In genomic region chr16:11348737-11349598, GRCh38 we compare ENCODE assay signal across 12 cellular contexts. TPM values are rescaled to one million over a fixed set of nuclear protein-coding genes. Genes with fewer than 3 reads are reported as not detected.
DNase-seq lines count a peak whose midpoint lies in the region; ATAC-seq and TF ChIP-seq lines count a peak whose summit lies in the region.
"Had no signal": no experiment of that assay in that cellular context is flagged by ENCODE, and none has a peak within 500 bp of the region (broad histone marks: within the 10 kb centered on the region; RNA-seq: fewer than 3 reads in every experiment).

No MANE protein-coding gene starts in this region.

- TF ChIP-seq EP300 in transverse colon (IDR thresholded peaks at IDR 0.05; ENCODE audit: low read depth) = no peak

- peaks cover 72% of the 10 kb centered on the region for H3K4me1 Mint-ChIP-seq in activated CD4-positive, alpha-beta T cell treated with anti-CD3 and anti-CD28 coated beads, Interleukin-2, amount 10 ng/mL, durations not matched to agents 7 days and 5 days
- peaks cover 47% of the 10 kb centered on the region for H3K4me1 Mint-ChIP-seq in mesothelial cell of epicardium
- peaks cover 27 to 32% (median 31%) of the 10 kb centered on the region in 3 donors for H3K4me1 Mint-ChIP-seq in T-cell

- ATAC-seq in body of pancreas (no peak), GM18505 (IDR thresholded peaks at IDR 0.05; ENCODE audit: unreplicated experiment) (no peak), T-cell (replicated peaks in 1 of 4) (no peak)
- ATAC-seq: A549; effector memory CD8-positive, alpha-beta T cell; naive thymus-derived CD8-positive, alpha-beta T cell had no signal

- peaks cover 3% of the 10 kb centered on the region for H3K9me3 Mint-ChIP-seq in activated CD4-positive, alpha-beta T cell treated with anti-CD3 and anti-CD28 coated beads, Interleukin-2, amount 10 ng/mL, durations not matched to agents 7 days and 5 days
- H3K9me3 Mint-ChIP-seq in mesothelial cell of epicardium = peaks cover 3% of the 10 kb centered on the region
- no peaks in the 10 kb centered on the region for H3K9me3 Mint-ChIP-seq in T-cell
- H3K9me3 Mint-ChIP-seq: effector memory CD8-positive, alpha-beta T cell; naive thymus-derived CD8-positive, alpha-beta T cell had no signal

- CTCF ChIA-PET in activated CD4-positive, alpha-beta T cell treated with anti-CD3 and anti-CD28 coated beads, Interleukin-2, amount 10 ng/mL, durations not matched to agents 7 days and 5 days (lab: Charles Lee) = interaction anchor here (1.1 to 1.6 kb wide), 2 partner anchors 51 to 91 kb away, joined by 3 to 5 read pairs; no protein-coding TSS in a partner anchor
- CTCF ChIA-PET in T-cell (lab: Charles Lee) = no interaction called here

- H3K9me3 ChIP-seq in body of pancreas = no peaks in the 10 kb centered on the region
- no peaks in the 10 kb centered on the region for H3K9me3 ChIP-seq in transverse colon
- H3K9me3 ChIP-seq: A549 had no signal

- peaks cover 64% of the 10 kb centered on the region for H3K36me3 Mint-ChIP-seq in activated CD4-positive, alpha-beta T cell treated with anti-CD3 and anti-CD28 coated beads, Interleukin-2, amount 10 ng/mL, durations not matched to agents 7 days and 5 days (ENCODE audit: low read depth)
- no peaks in the 10 kb centered on the region for H3K36me3 Mint-ChIP-seq in mesothelial cell of epicardium
- peaks cover 4% of the 10 kb centered on the region for H3K36me3 Mint-ChIP-seq in T-cell
- H3K36me3 Mint-ChIP-seq: naive thymus-derived CD8-positive, alpha-beta T cell had no signal

- WGBS in body of pancreas, 2 donors = 77 to 80% methylated on average over 15 to 16 of the region's 16 CpGs
- 90 to 97% methylated on average over 5 to 16 of the region's 16 CpGs for WGBS in transverse colon (ENCODE audit: low coverage in 1 of 2), 2 donors

- H3K27me3 ChIP-seq in body of pancreas (no peaks in the 10 kb centered on the region), transverse colon (no peaks in the 10 kb centered on the region)

- intact Hi-C loops in body of pancreas (cut with DNase I) = no loop called here
- intact Hi-C loops in transverse colon (cut with DNase I; ENCODE audit: low total_unique reads) = no loop called here

- in situ Hi-C loops in transverse colon (cut with MboI; ENCODE audit: low pct_ligation_motif_present in 1 of 4, low pct_unique_long_range_greater_than_20kb in 1 of 4, low sequenced_read_pairs in 3 of 4) (no loop called here), GM13977 (cut with MboI; ENCODE audit: low pct_unique_long_range_greater_than_20kb, low sequenced_read_pairs, unreplicated experiment) (no loop called here)

- TF ChIP-seq POLR2A in body of pancreas (IDR thresholded peaks at IDR 0.05) = no peak
- no peak for TF ChIP-seq POLR2A in transverse colon (IDR thresholded peaks at IDR 0.05)
- no peak for TF ChIP-seq POLR2A in GM18505 (IDR thresholded peaks at IDR 0.05; ENCODE audit: borderline replicate concordance, extremely low read depth, insufficient read depth, insufficient read length)

- H3K27ac Mint-ChIP-seq in activated CD4-positive, alpha-beta T cell treated with anti-CD3 and anti-CD28 coated beads, Interleukin-2, amount 10 ng/mL, durations not matched to agents 7 days and 5 days = peak overlapping the region; percentile 76
- H3K27ac Mint-ChIP-seq in mesothelial cell of epicardium (peak overlapping the region; percentile 90), T-cell (peak overlapping the region in 1 of 2 donors; percentile 12)
- H3K27ac Mint-ChIP-seq: effector memory CD8-positive, alpha-beta T cell had no signal

- no peak for DNase-seq in activated CD4-positive, alpha-beta T cell treated with anti-CD3 and anti-CD28 coated beads, Interleukin-2, amount 10 ng/mL, durations not matched to agents 7 days and 5 days
- no peak for DNase-seq in activated CD4-positive, alpha-beta T cell treated with anti-CD3 and anti-CD28 coated beads, Interleukin-2, amount 50 U/mL, for 4 hours
- DNase-seq in body of pancreas = no peak
- DNase-seq in mesothelial cell of epicardium (ENCODE audit: low spot score in 2 of 2, unreplicated experiment in 2 of 2) = no peak
- DNase-seq in transverse colon = no peak
- DNase-seq in GM13977 (ENCODE audit: low spot score) = no peak
- DNase-seq in T-cell = no peak
- DNase-seq: effector memory CD8-positive, alpha-beta T cell; naive thymus-derived CD8-positive, alpha-beta T cell; stimulated activated CD4-positive, alpha-beta T cell treated with anti-CD3 and anti-CD28 coated beads, Interleukin-15, amount 100 ng/mL, for 24 hours had no signal

- H3K4me3 ChIP-seq in body of pancreas = no peak overlapping the region
- H3K4me3 ChIP-seq in transverse colon = no peak overlapping the region
- H3K4me3 ChIP-seq: A549 had no signal

- H3K36me3 ChIP-seq in body of pancreas (replicated peaks in 1 of 2; ENCODE audit: insufficient read depth in 1 of 2, low read depth in 2 of 2) = no peaks in the 10 kb centered on the region
- H3K36me3 ChIP-seq in transverse colon = no peaks in the 10 kb centered on the region

- POLR2A ChIA-PET in activated CD4-positive, alpha-beta T cell treated with anti-CD3 and anti-CD28 coated beads, Interleukin-2, amount 10 ng/mL, durations not matched to agents 7 days and 5 days (lab: Charles Lee) = no interaction called here
- POLR2A ChIA-PET in T-cell (lab: Charles Lee) = no interaction called here

- peak overlapping the region in 3 of 4 donors; percentile 50 to 71 (median 70) for H3K27ac ChIP-seq in body of pancreas
- H3K27ac ChIP-seq in transverse colon = peak overlapping the region; percentile 34 to 81 (median 70)
- H3K27ac ChIP-seq: A549 had no signal

- no peak overlapping the region for H3K4me3 Mint-ChIP-seq in activated CD4-positive, alpha-beta T cell treated with anti-CD3 and anti-CD28 coated beads, Interleukin-2, amount 10 ng/mL, durations not matched to agents 7 days and 5 days
- H3K4me3 Mint-ChIP-seq in mesothelial cell of epicardium (no peak overlapping the region), T-cell (no peak overlapping the region)
- H3K4me3 Mint-ChIP-seq: effector memory CD8-positive, alpha-beta T cell had no signal

- H3K4me1 ChIP-seq in body of pancreas (peaks cover 17% of the 10 kb centered on the region), transverse colon (peaks cover 12 to 34% (median 25%) of the 10 kb centered on the region in 4 donors)

- no peak for TF ChIP-seq CTCF in body of pancreas (IDR thresholded peaks at IDR 0.05)
- no peak for TF ChIP-seq CTCF in mesothelial cell of epicardium (IDR thresholded peaks at IDR 0.05; ENCODE audit: unreplicated experiment)
- TF ChIP-seq CTCF in transverse colon (IDR thresholded peaks at IDR 0.05) = no peak
- TF ChIP-seq CTCF in GM13977 (IDR thresholded peaks at IDR 0.05; ENCODE audit: extremely low read depth, insufficient read depth, missing control alignments) = no peak

- no peaks in the 10 kb centered on the region for H3K27me3 Mint-ChIP-seq in activated CD4-positive, alpha-beta T cell treated with anti-CD3 and anti-CD28 coated beads, Interleukin-2, amount 10 ng/mL, durations not matched to agents 7 days and 5 days
- H3K27me3 Mint-ChIP-seq in mesothelial cell of epicardium (ENCODE audit: low read depth) = no peaks in the 10 kb centered on the region
- H3K27me3 Mint-ChIP-seq in T-cell = no peaks in the 10 kb centered on the region
- H3K27me3 Mint-ChIP-seq: naive thymus-derived CD8-positive, alpha-beta T cell had no signal

RNA-seq across cellular contexts. Expression of gene RMI2, which starts 3.7 kb away (rescaled TPM):
- total RNA-seq in activated CD4-positive, alpha-beta T cell treated with anti-CD3 and anti-CD28 coated beads, Interleukin-2, amount 10 ng/mL, durations not matched to agents 7 days and 5 days = 10 to 100 TPM; 53.5 to 55.1 TPM
- 1 to 10 TPM; 1.3 to 3.0 TPM for total RNA-seq in body of pancreas
- 18.6 to 22.4 TPM (median 19.1 TPM) in 3 replicates for total RNA-seq in mesothelial cell of epicardium
- 1 to 10 TPM in 2 of 4 donors, not detected in 2; 2.3 to 2.9 TPM for total RNA-seq in transverse colon
- total RNA-seq in T-cell = 1 to 10 TPM; 1.8 to 6.3 (median 4.2) TPM
